7 cellular contexts compared by ENCODE assay signal in genomic region chr1:64290420-64290819, GRCh38.
"Had no signal": no experiment of that assay in that cellular context is flagged by ENCODE, and none has a peak within 500 bp of the region (broad histone marks: within the 10 kb centered on the region; RNA-seq: fewer than 3 reads in every experiment).

No MANE protein-coding gene starts in this region.

- DNase-seq: IMR-90, KBM-7, KG1 had no signal

- H3K4me3 Mint-ChIP-seq: IgD-negative memory B cell had no signal

- ATAC-seq: HepG2 had no signal

- H3K27ac ChIP-seq: HL-60 had no signal

- H3K9me3 Mint-ChIP-seq: IgD-negative memory B cell had no signal

- H3K36me3 Mint-ChIP-seq: IgD-negative memory B cell had no signal

- FAIRE-seq: HepG2, HTR-8/SVneo had no signal

- H3K4me1 Mint-ChIP-seq: IgD-negative memory B cell had no signal
